Comparison of ENCODE assay signal across 27 cellular contexts in the genomic region with DNA sequence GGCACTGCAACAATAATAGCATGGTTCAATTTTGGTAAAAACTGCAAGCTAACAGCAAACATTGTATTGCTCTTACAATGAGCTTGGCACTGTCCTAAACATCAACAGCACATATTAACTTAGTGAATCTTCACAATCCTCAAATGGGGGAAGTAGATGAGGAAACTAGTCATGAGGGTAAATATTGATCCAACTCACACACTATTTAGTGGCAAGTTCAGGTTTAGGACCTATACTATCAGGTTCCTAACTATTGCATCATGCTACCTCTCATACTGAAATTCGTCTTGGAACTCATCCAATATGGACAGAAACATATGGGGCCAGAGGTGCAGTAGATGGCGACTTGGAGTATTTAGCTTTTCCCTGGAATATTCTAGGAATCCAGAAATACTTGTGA. TPM values are rescaled to one million over a fixed set of nuclear protein-coding genes. Genes with fewer than 3 reads are reported as not detected.
DNase-seq lines count a peak whose midpoint lies in the region; ATAC-seq and TF ChIP-seq lines count a peak whose summit lies in the region.
"Had no signal": no experiment of that assay in that cellular context is flagged by ENCODE, and none has a peak within 500 bp of the region (broad histone marks: within the 10 kb centered on the region; RNA-seq: fewer than 3 reads in every experiment).

No MANE protein-coding gene starts in this region.

- no peaks in the 10 kb centered on the region for H4K20me1 ChIP-seq in PC-3 (ENCODE audit: low read length)

- H3K4me1 ChIP-seq in PC-3 (ENCODE audit: insufficient read depth, low read length) (no peaks in the 10 kb centered on the region), liver (ENCODE audit: control insufficient read depth in 4 of 4, insufficient read depth in 4 of 4, low read length in 3 of 4) (peaks cover 2 to 14% (median 5%) of the 10 kb centered on the region in 4 donors)
- H3K4me1 ChIP-seq: HAP-1, SJCRH30 had no signal

- peaks cover 16% of the 10 kb centered on the region; the same call in 1 of the 2 replicates for H3K27me3 ChIP-seq in PC-3 (ENCODE audit: low read length)
- no peaks in the 10 kb centered on the region for H3K27me3 ChIP-seq in liver (ENCODE audit: control insufficient read depth in 4 of 4, insufficient read depth in 4 of 4, low read length in 3 of 4)
- H3K27me3 ChIP-seq: SJCRH30 had no signal

- intact Hi-C loops in PC-3 (cut with micrococcal nuclease) = no loop called here

- CTCF ChIA-PET in PC-3 (lab: Charles Lee) (no interaction called here), HEK293T (lab: Yijun Ruan, JAX) (interaction anchor here (0.6 kb wide), 1 partner anchor 20 kb away, joined by 4 read pairs; no protein-coding TSS in a partner anchor)

- H3K4me2 ChIP-seq in PC-3 (ENCODE audit: low read length) = no peak overlapping the region
- H3K4me2 ChIP-seq: GM23338, KMS-11, PC-9 had no signal

- DNase-seq in DMS53 treated with DMSO at 0.1 percent for 48 hours (lab: John Stamatoyannopoulos, UW; ENCODE audit: unreplicated experiment) = peak; percentile 70
- DNase-seq in PC-3 = peak; percentile 25
- no peak for DNase-seq in NCI-H1417 (lab: John Stamatoyannopoulos, UW)
- DNase-seq in HEK293T (ENCODE audit: extremely low spot score) = no peak
- DNase-seq in hepatic stellate cell (ENCODE audit: low spot score) = no peak
- DNase-seq: C1 segment of cervical spinal cord; CD4-positive, alpha-beta memory T cell; COR-L47; DMS79; EL; GDM1; NCI-H1048; NCI-H1417 treated with DMSO at 0.1 percent for 48 hours; NCI-H1694 treated with DMSO at 0.1 percent for 48 hours; NCI-H2171 treated with DMSO at 0.1 percent for 48 hours; NCI-H345; PC-9; SJCRH30; T-helper 17 cell had no signal

- peak; percentile 12 to 31 for TF ChIP-seq RAD21 in liver (IDR thresholded peaks at IDR 0.05)

- BruUV-seq in PC-3 (replicated peaks; lab: Mats Ljungman, UMichigan) = no TSS peak

- H3K79me2 ChIP-seq in PC-3 (ENCODE audit: low read length) = no peaks in the 10 kb centered on the region

- ATAC-seq in HG03342 (IDR thresholded peaks at IDR 0.05; ENCODE audit: unreplicated experiment) (peak; percentile 7), PC-3 (no peak)
- ATAC-seq: Right ventricle myocardium inferior, T-helper 17 cell had no signal

- 32% methylated on average over 2 of the region's 2 CpGs for WGBS in liver

- no peak for TF ChIP-seq CTCF in PC-3 (conservative IDR thresholded peaks at IDR 0.05; ENCODE audit: low read depth, low read length)
- no peak for TF ChIP-seq CTCF in liver (IDR thresholded peaks at IDR 0.05; ENCODE audit: low read depth, low read length, missing input control)

- H3K4me3 ChIP-seq in PC-3 (ENCODE audit: low read length) (no peak overlapping the region), liver (ENCODE audit: low read depth in 1 of 3, low read length in 3 of 3) (no peak overlapping the region)
- H3K4me3 ChIP-seq: GM12878, GM23338, HAP-1, PC-9, SJCRH30 had no signal

- no peak overlapping the region for H3K27ac ChIP-seq in PC-3 (ENCODE audit: low read length)
- no peak overlapping the region for H3K27ac ChIP-seq in liver (ENCODE audit: low read depth in 1 of 2, low read length in 2 of 2)
- H3K27ac ChIP-seq: HL-60, KMS-11, PC-9, SJCRH30 had no signal

- H3F3A ChIP-seq in PC-3 (ENCODE audit: low read length, unreplicated experiment) = no peaks in the 10 kb centered on the region

- no peaks in the 10 kb centered on the region for H3K9me3 ChIP-seq in PC-3 (ENCODE audit: low read length)
- no peaks in the 10 kb centered on the region for H3K9me3 ChIP-seq in liver (ENCODE audit: control insufficient read depth in 4 of 4, low read length in 3 of 4)
- H3K9me3 ChIP-seq: HAP-1, SJCRH30 had no signal

- no peak overlapping the region for H2AFZ ChIP-seq in PC-3 (ENCODE audit: low read length)
- H2AFZ ChIP-seq: GM23338, PC-9 had no signal

- H3K36me3 ChIP-seq in PC-3 (ENCODE audit: low read depth, low read length) (no peaks in the 10 kb centered on the region), liver (ENCODE audit: control insufficient read depth in 4 of 4, insufficient read depth in 3 of 4, low read depth in 1 of 4, low read length in 3 of 4) (no peaks in the 10 kb centered on the region)
- H3K36me3 ChIP-seq: HAP-1, SJCRH30 had no signal

- H3K9ac ChIP-seq in PC-3 (ENCODE audit: low read length) (no peak overlapping the region), liver (ENCODE audit: low read depth in 1 of 2, low read length in 2 of 2) (no peak overlapping the region)
- H3K9ac ChIP-seq: KMS-11 had no signal

- H3K9me2 ChIP-seq in PC-3 (replicated peaks; ENCODE audit: low read length) = no peaks in the 10 kb centered on the region

- POLR2A ChIA-PET in PC-3 (lab: Charles Lee; ENCODE audit: unreplicated experiment) (no interaction called here), HEK293T (lab: Yijun Ruan, JAX) (no interaction called here)

TF ChIP-seq in liver, 16 proteins besides CTCF, POLR2A, EP300 and RAD21 (continues in another document):
- TF ChIP-seq, protein P1, sequence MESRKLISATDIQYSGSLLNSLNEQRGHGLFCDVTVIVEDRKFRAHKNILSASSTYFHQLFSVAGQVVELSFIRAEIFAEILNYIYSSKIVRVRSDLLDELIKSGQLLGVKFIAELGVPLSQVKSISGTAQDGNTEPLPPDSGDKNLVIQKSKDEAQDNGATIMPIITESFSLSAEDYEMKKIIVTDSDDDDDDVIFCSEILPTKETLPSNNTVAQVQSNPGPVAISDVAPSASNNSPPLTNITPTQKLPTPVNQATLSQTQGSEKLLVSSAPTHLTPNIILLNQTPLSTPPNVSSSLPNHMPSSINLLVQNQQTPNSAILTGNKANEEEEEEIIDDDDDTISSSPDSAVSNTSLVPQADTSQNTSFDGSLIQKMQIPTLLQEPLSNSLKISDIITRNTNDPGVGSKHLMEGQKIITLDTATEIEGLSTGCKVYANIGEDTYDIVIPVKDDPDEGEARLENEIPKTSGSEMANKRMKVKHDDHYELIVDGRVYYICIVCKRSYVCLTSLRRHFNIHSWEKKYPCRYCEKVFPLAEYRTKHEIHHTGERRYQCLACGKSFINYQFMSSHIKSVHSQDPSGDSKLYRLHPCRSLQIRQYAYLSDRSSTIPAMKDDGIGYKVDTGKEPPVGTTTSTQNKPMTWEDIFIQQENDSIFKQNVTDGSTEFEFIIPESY (IDR thresholded peaks at IDR 0.05) = peak; percentile 62
- TF ChIP-seq HNF4G (IDR thresholded peaks at IDR 0.05) (no peak), YY1 (IDR thresholded peaks at IDR 0.05) (no peak), JUND (IDR thresholded peaks at IDR 0.05) (peak; percentile 41 to 74), RXRA (IDR thresholded peaks at IDR 0.05) (peak; percentile 71 to 82)

TF ChIP-seq in HEK293T, 16 proteins besides CTCF, POLR2A, EP300 and RAD21:
- TF ChIP-seq LEF1 (IDR thresholded peaks at IDR 0.05; ENCODE audit: borderline replicate concordance) (no peak), L3MBTL2 (conservative IDR thresholded peaks at IDR 0.05) (no peak), HDGF (IDR thresholded peaks at IDR 0.05; ENCODE audit: borderline replicate concordance) (no peak), TARDBP (IDR thresholded peaks at IDR 0.05) (no peak), ARNT (IDR thresholded peaks at IDR 0.05) (no peak), BHLHE40 (IDR thresholded peaks at IDR 0.05; ENCODE audit: borderline replicate concordance) (no peak), FOXA1 (IDR thresholded peaks at IDR 0.05) (no peak), CTBP1 (IDR thresholded peaks at IDR 0.05; ENCODE audit: borderline replicate concordance) (no peak), SUZ12 (IDR thresholded peaks at IDR 0.05) (no peak), ZNF384 (IDR thresholded peaks at IDR 0.05) (no peak), FOXK2 (IDR thresholded peaks at IDR 0.05) (no peak), FOXM1 (IDR thresholded peaks at IDR 0.05; ENCODE audit: borderline replicate concordance) (no peak), ELF4 (IDR thresholded peaks at IDR 0.05) (no peak), SP1 (IDR thresholded peaks at IDR 0.05) (no peak), NFRKB (IDR thresholded peaks at IDR 0.05) (no peak)
- TF ChIP-seq, protein P2, sequence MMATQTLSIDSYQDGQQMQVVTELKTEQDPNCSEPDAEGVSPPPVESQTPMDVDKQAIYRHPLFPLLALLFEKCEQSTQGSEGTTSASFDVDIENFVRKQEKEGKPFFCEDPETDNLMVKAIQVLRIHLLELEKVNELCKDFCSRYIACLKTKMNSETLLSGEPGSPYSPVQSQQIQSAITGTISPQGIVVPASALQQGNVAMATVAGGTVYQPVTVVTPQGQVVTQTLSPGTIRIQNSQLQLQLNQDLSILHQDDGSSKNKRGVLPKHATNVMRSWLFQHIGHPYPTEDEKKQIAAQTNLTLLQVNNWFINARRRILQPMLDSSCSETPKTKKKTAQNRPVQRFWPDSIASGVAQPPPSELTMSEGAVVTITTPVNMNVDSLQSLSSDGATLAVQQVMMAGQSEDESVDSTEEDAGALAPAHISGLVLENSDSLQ (IDR thresholded peaks at IDR 0.05) = no peak

RNA-seq across cellular contexts. Expression of a gene that starts 34.2 kb away (rescaled TPM):
- total RNA-seq in PC-3 (2014; rRNA removed) (0.75 and 1.9 TPM in 2 replicates), liver (under 1 TPM; 0.08 to 0.61 TPM)
- under 1 TPM; 0.31 to 0.45 TPM for polyA plus RNA-seq in liver
- total RNA-seq: CD4-positive, alpha-beta memory T cell; T-helper 17 cell had no signal

Comparison
In these comparisons a context has a peak if more than half of its experiments do, and no peak if none do; other contexts are left out.
1. DNase-seq: peak in DMS53 treated with DMSO at 0.1 percent for 48 hours (single experiment) and PC-3 (single experiment); none in NCI-H1417 (0 of 3), HEK293T (single experiment) and hepatic stellate cell (single experiment).